Comparison of ENCODE assay signal across 13 cellular contexts in the genomic region with DNA sequence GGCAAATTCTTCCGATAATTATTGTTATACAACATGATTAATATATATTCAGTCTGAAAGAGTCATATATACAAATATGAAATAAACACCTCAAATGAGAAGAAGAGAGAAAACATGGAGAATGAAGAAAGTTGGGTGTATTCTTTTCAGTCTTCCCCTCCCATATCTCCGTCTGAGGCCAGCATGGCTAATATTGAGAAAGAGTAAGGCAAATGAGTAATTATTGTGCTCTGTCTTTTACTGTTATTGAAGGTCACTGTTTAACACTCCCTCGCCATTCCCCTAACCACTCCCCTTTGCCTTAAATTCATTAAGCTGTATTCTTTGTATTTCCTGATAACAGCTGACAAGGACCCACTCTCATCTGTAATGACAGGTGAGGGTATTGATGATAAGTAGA. TPM values are rescaled to one million over a fixed set of nuclear protein-coding genes. Genes with fewer than 3 reads are reported as not detected.
DNase-seq lines count a peak whose midpoint lies in the region; ATAC-seq and TF ChIP-seq lines count a peak whose summit lies in the region.
"Had no signal": no experiment of that assay in that cellular context is flagged by ENCODE, and none has a peak within 500 bp of the region (broad histone marks: within the 10 kb centered on the region; RNA-seq: fewer than 3 reads in every experiment).

No MANE protein-coding gene starts in this region.

- peaks cover 12% of the 10 kb centered on the region; the same call in 1 of the 2 replicates for H3K36me3 ChIP-seq in OCI-LY1 (ENCODE audit: insufficient read depth, low read length)

- no peaks in the 10 kb centered on the region for H3K27me3 Mint-ChIP-seq in progenitor cell of endocrine pancreas
- H3K27me3 Mint-ChIP-seq in natural killer cell treated with Interleukin-12 subunit alpha and Interleukin-12 subunit beta and Interleukin-15 and Interleukin-18, amount 100 ng/mL, for 72 hours: no peaks in the 10 kb centered on the region

- ATAC-seq in GM19025 (IDR thresholded peaks at IDR 0.05; ENCODE audit: low read depth, unreplicated experiment): peak; percentile 38
- peak; percentile 48 for ATAC-seq in HG02759 (IDR thresholded peaks at IDR 0.05; ENCODE audit: unreplicated experiment)
- no peak for ATAC-seq in natural killer cell treated with Interleukin-12 subunit alpha and Interleukin-12 subunit beta and Interleukin-15 and Interleukin-18, amount 100 ng/mL, for 72 hours
- ATAC-seq in GM21367 (IDR thresholded peaks at IDR 0.05; ENCODE audit: unreplicated experiment): no peak
- ATAC-seq: foreskin keratinocyte had no signal

- H3K27me3 ChIP-seq in OCI-LY1 (ENCODE audit: insufficient read depth, low read length): no peaks in the 10 kb centered on the region
- H3K27me3 ChIP-seq: foreskin keratinocyte had no signal

- H3K4me2 ChIP-seq in OCI-LY1 (ENCODE audit: low read length): peak overlapping the region; percentile 54

- peaks cover 58% of the 10 kb centered on the region for H3K4me1 ChIP-seq in OCI-LY1 (ENCODE audit: insufficient read depth, low read length, severe bottlenecking)
- H3K4me1 ChIP-seq: foreskin keratinocyte had no signal

- H4K20me1 ChIP-seq in OCI-LY1 (ENCODE audit: insufficient read depth, low read length): no peaks in the 10 kb centered on the region

- peak overlapping the region; percentile 34 for H3K4me3 ChIP-seq in OCI-LY1 (ENCODE audit: low read depth, low read length, poor library complexity, severe bottlenecking)

- TF ChIP-seq CTCF in OCI-LY1 (IDR thresholded peaks at IDR 0.05; ENCODE audit: low read length) (no peak), progenitor cell of endocrine pancreas (IDR thresholded peaks at IDR 0.05; ENCODE audit: unreplicated experiment) (no peak)

- H3K4me3 Mint-ChIP-seq in progenitor cell of endocrine pancreas (ENCODE audit: low read depth): peak overlapping the region; percentile 35
- H3K4me3 Mint-ChIP-seq in natural killer cell treated with Interleukin-12 subunit alpha and Interleukin-12 subunit beta and Interleukin-15 and Interleukin-18, amount 100 ng/mL, for 72 hours: no peak overlapping the region

- peak overlapping the region; percentile 87 for H3K27ac Mint-ChIP-seq in progenitor cell of endocrine pancreas
- H3K27ac Mint-ChIP-seq in natural killer cell treated with Interleukin-12 subunit alpha and Interleukin-12 subunit beta and Interleukin-15 and Interleukin-18, amount 100 ng/mL, for 72 hours: peak overlapping the region in 1 of 2 donors; percentile 10
- H3K27ac Mint-ChIP-seq: activated T-helper 2 cell treated with anti-CD3 and anti-CD28 coated beads, Interferon-gamma antibody, Interleukin-2, Interleukin-4, amounts not matched to agents 10 μg/mL and 5 μg/mL and 100 μg/mL, durations not matched to agents 14 hours and 24 hours and 36 hours had no signal

- DNase-seq in progenitor cell of endocrine pancreas (ENCODE audit: low spot score, unreplicated experiment) (no peak), middle frontal gyrus (ENCODE audit: extremely low spot score, low spot score) (no peak), DMS79 treated with DMSO at 0.1 percent for 48 hours (lab: John Stamatoyannopoulos, UW) (no peak)
- no peak for DNase-seq in natural killer cell treated with Interleukin-12 subunit alpha and Interleukin-12 subunit beta and Interleukin-15 and Interleukin-18, amount 100 ng/mL, for 72 hours (ENCODE audit: low spot score)
- DNase-seq: DND-41, foreskin keratinocyte, NCI-H1417 treated with DMSO at 0.1 percent for 48 hours, OCI-M1 had no signal

- peaks cover 1% of the 10 kb centered on the region for H3K36me3 Mint-ChIP-seq in progenitor cell of endocrine pancreas (ENCODE audit: insufficient read depth)
- H3K36me3 Mint-ChIP-seq in natural killer cell treated with Interleukin-12 subunit alpha and Interleukin-12 subunit beta and Interleukin-15 and Interleukin-18, amount 100 ng/mL, for 72 hours: no peaks in the 10 kb centered on the region

- no peaks in the 10 kb centered on the region for H3F3A ChIP-seq in OCI-LY1 (ENCODE audit: insufficient read depth, low read length)

- H3K9me3 Mint-ChIP-seq in progenitor cell of endocrine pancreas (ENCODE audit: low read depth): no peaks in the 10 kb centered on the region
- no peaks in the 10 kb centered on the region for H3K9me3 Mint-ChIP-seq in natural killer cell treated with Interleukin-12 subunit alpha and Interleukin-12 subunit beta and Interleukin-15 and Interleukin-18, amount 100 ng/mL, for 72 hours
- H3K9me3 Mint-ChIP-seq: activated T-helper 2 cell treated with anti-CD3 and anti-CD28 coated beads, Interferon-gamma antibody, Interleukin-2, Interleukin-4, amounts not matched to agents 10 μg/mL and 5 μg/mL and 100 μg/mL, durations not matched to agents 14 hours and 24 hours and 36 hours had no signal

- no peaks in the 10 kb centered on the region for H3K9me3 ChIP-seq in OCI-LY1 (ENCODE audit: low read length)

- no peak overlapping the region for H2AFZ ChIP-seq in OCI-LY1 (ENCODE audit: low read length)

- peak overlapping the region; percentile 43; the same call in 1 of the 2 replicates for H3K9ac ChIP-seq in OCI-LY1 (ENCODE audit: low read length)

- H3K4me1 Mint-ChIP-seq in progenitor cell of endocrine pancreas (ENCODE audit: low read depth): peaks cover 26% of the 10 kb centered on the region
- H3K4me1 Mint-ChIP-seq in natural killer cell treated with Interleukin-12 subunit alpha and Interleukin-12 subunit beta and Interleukin-15 and Interleukin-18, amount 100 ng/mL, for 72 hours (ENCODE audit: low read depth in 2 of 2): peaks cover 14 to 21% of the 10 kb centered on the region in 2 donors

- no peaks in the 10 kb centered on the region for H3K9me2 ChIP-seq in OCI-LY1 (ENCODE audit: low read depth, low read length)

- peak overlapping the region; percentile 75 for H3K27ac ChIP-seq in OCI-LY1 (ENCODE audit: low read depth, low read length, poor library complexity, severe bottlenecking)
- H3K27ac ChIP-seq: foreskin keratinocyte had no signal

- H3K79me2 ChIP-seq in OCI-LY1 (ENCODE audit: insufficient read depth, low read length): 0 out of 2 replicates have a peak, but pooled peaks cover 4% of the 10 kb centered on the region

RNA-seq across cellular contexts. Expression of a gene that starts 46.6 kb away (rescaled TPM):
- 91.5 and 116 TPM in 2 replicates for total RNA-seq in progenitor cell of endocrine pancreas
- total RNA-seq in natural killer cell treated with Interleukin-12 subunit alpha and Interleukin-12 subunit beta and Interleukin-15 and Interleukin-18, amount 100 ng/mL, for 72 hours: 100 to 1,000 TPM; 199 to 288 TPM

Comparison
In these comparisons a context has a peak if more than half of its experiments do, and no peak if none do; other contexts are left out.
1. ATAC-seq: peak in GM19025 (single experiment) and HG02759 (single experiment); none in natural killer cell treated with Interleukin-12 subunit alpha and Interleukin-12 subunit beta and Interleukin-15 and Interleukin-18, amount 100 ng/mL, for 72 hours (0 of 2) and GM21367 (single experiment).